ENCODE assay signal across 14 cellular contexts in the genomic region with DNA sequence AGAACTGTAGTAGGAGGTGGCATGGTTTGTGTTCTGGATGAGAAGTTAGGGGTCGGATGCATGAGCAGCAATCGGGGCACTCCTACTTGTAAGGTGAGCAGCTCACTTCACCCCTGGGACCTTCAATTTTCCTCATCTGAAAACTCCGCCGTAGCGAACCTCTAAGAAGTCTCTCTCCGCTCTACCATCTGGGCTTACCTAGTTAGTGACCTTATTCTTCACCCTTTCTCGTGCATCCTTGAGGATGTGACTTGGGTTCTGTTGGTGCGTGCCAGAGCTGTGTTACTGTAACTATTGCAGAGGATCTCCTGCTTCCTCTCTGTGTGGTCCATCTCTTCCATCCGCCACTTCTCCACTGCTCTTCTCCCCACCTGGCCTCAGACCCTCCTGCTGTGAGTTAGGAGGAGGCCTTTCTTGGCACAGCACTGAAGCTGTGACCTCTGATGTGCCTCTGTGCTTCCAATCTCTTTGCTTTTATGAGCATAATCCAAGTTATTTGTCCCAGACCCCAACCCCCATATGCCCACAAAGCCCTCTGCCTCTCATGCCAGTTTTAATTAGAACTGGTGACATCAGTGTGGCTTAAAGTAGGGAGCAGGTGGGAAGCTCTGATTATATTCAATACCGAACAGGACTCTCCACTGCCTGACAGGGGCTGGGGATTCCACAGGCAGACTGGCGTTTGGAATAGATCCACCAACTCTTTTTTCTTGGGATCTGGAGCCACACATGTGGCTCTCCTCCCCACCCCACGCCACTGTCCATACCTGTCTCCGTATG.
DNase-seq lines count a peak whose midpoint lies in the region; ATAC-seq lines count a peak whose summit lies in the region.
"Had no signal": no experiment of that assay in that cellular context is flagged by ENCODE, and none has a peak within 500 bp of the region (broad histone marks: within the 10 kb centered on the region; RNA-seq: fewer than 3 reads in every experiment).

No MANE protein-coding gene starts in this region.

- peaks cover 74% of the 10 kb centered on the region for H3K4me1 Mint-ChIP-seq in activated T-helper 17 cell treated with anti-CD3 and anti-CD28 coated beads, Interleukin-2, amount 50 U/mL, for 72 hours
- H3K4me1 Mint-ChIP-seq in naive thymus-derived CD8-positive, alpha-beta T cell = peaks cover 50 to 85% (median 70%) of the 10 kb centered on the region in 4 donors

- H3K36me3 Mint-ChIP-seq in activated T-helper 17 cell treated with anti-CD3 and anti-CD28 coated beads, Interleukin-2, amount 50 U/mL, for 72 hours (ENCODE audit: low read depth) = peaks cover 100% of the 10 kb centered on the region
- H3K36me3 Mint-ChIP-seq in naive thymus-derived CD8-positive, alpha-beta T cell = peaks cover 0 to 32% (median 8%) of the 10 kb centered on the region in 3 donors

- peak overlapping the region in 2 of 3 donors; percentile 23 to 24 for H3K4me3 ChIP-seq in skeletal muscle tissue (ENCODE audit: low read length in 3 of 3)
- H3K4me3 ChIP-seq in right cardiac atrium (ENCODE audit: low read length) = no peak overlapping the region

- H3K27ac ChIP-seq in skeletal muscle tissue (ENCODE audit: low read depth, low read length) (peak overlapping the region; percentile 50), right cardiac atrium (ENCODE audit: low read length) (no peak overlapping the region)

- H3K27me3 Mint-ChIP-seq in activated T-helper 17 cell treated with anti-CD3 and anti-CD28 coated beads, Interleukin-2, amount 50 U/mL, for 72 hours = no peaks in the 10 kb centered on the region
- H3K27me3 Mint-ChIP-seq in naive thymus-derived CD8-positive, alpha-beta T cell = no peaks in the 10 kb centered on the region

- H3K9me3 ChIP-seq in skeletal muscle tissue (ENCODE audit: control insufficient read depth in 3 of 3, low read length in 3 of 3) = no peaks in the 10 kb centered on the region
- H3K9me3 ChIP-seq in right cardiac atrium (ENCODE audit: control insufficient read depth, low read length) = no peaks in the 10 kb centered on the region

- POLR2A ChIA-PET in naive thymus-derived CD8-positive, alpha-beta T cell (lab: Charles Lee) = interaction anchor here (0.8 kb wide), 1 partner anchor 13 kb away, joined by 3 read pairs; no protein-coding TSS in a partner anchor

- no peaks in the 10 kb centered on the region for H3K36me3 ChIP-seq in skeletal muscle tissue (ENCODE audit: control insufficient read depth in 3 of 3, insufficient read depth in 3 of 3, low read length in 3 of 3)

- peak overlapping the region; percentile 68 for H3K4me3 Mint-ChIP-seq in activated T-helper 17 cell treated with anti-CD3 and anti-CD28 coated beads, Interleukin-2, amount 50 U/mL, for 72 hours
- peak overlapping the region in 2 of 10 donors; percentile 16 to 58 for H3K4me3 Mint-ChIP-seq in naive thymus-derived CD8-positive, alpha-beta T cell

- peak; percentile 47 for DNase-seq in activated CD8-positive, alpha-beta memory T cell treated with anti-CD3 and anti-CD28 coated beads for 24 hours
- no peak for DNase-seq in activated CD8-positive, alpha-beta memory T cell treated with anti-CD3 and anti-CD28 coated beads, Interleukin-2, amount 50 U/mL, for 48 hours
- DNase-seq in NCI-H146 (lab: John Stamatoyannopoulos, UW) (peak; percentile 44), right cardiac atrium (no peak)
- DNase-seq in naive thymus-derived CD8-positive, alpha-beta T cell = no peak
- DNase-seq: Calu3, GOT3, IMR-90, NCI-H1048, NCI-H526 treated with DMSO at 0.1 percent for 48 hours had no signal

- 95% methylated on average over 13 of the region's 13 CpGs for WGBS in right cardiac atrium

- peak overlapping the region; percentile 74 for H3K27ac Mint-ChIP-seq in activated T-helper 17 cell treated with anti-CD3 and anti-CD28 coated beads, Interleukin-2, amount 50 U/mL, for 72 hours
- peak overlapping the region in 5 of 10 donors; percentile 18 to 88 (median 68) for H3K27ac Mint-ChIP-seq in naive thymus-derived CD8-positive, alpha-beta T cell

- peaks cover 2% of the 10 kb centered on the region for H3K9me3 Mint-ChIP-seq in activated T-helper 17 cell treated with anti-CD3 and anti-CD28 coated beads, Interleukin-2, amount 50 U/mL, for 72 hours
- no peaks in the 10 kb centered on the region for H3K9me3 Mint-ChIP-seq in naive thymus-derived CD8-positive, alpha-beta T cell

- intact Hi-C loops in right cardiac atrium (cut with DNase I) = no loop called here

- H3K27me3 ChIP-seq in skeletal muscle tissue (ENCODE audit: control insufficient read depth in 3 of 3, insufficient read depth in 3 of 3, low read length in 3 of 3) = no peaks in the 10 kb centered on the region
- no peaks in the 10 kb centered on the region for H3K27me3 ChIP-seq in right cardiac atrium (ENCODE audit: control insufficient read depth, insufficient read depth)

- H3K9ac ChIP-seq in skeletal muscle tissue (ENCODE audit: low read depth in 1 of 3, low read length in 3 of 3) = peak overlapping the region in 1 of 3 donors; percentile 34

- ATAC-seq in activated T-helper 17 cell treated with anti-CD3 and anti-CD28 coated beads, Interleukin-2, amount 50 U/mL, for 72 hours (replicated peaks) = no peak
- ATAC-seq in right cardiac atrium (no peak), HG03097 (IDR thresholded peaks at IDR 0.05; ENCODE audit: low FRiP score, unreplicated experiment) (no peak)
- no peak for ATAC-seq in naive thymus-derived CD8-positive, alpha-beta T cell
- ATAC-seq: Right ventricle myocardium inferior had no signal

- peaks cover 49 to 72% (median 66%) of the 10 kb centered on the region in 3 donors for H3K4me1 ChIP-seq in skeletal muscle tissue (ENCODE audit: control insufficient read depth in 3 of 3, insufficient read depth in 3 of 3, low read length in 3 of 3)
- H3K4me1 ChIP-seq in right cardiac atrium (ENCODE audit: control insufficient read depth, insufficient read depth, low read length) = peaks cover 8% of the 10 kb centered on the region

Comparison
In these comparisons a context has a peak if more than half of its experiments do, and no peak if none do; other contexts are left out.
1. DNase-seq: peak in activated CD8-positive, alpha-beta memory T cell treated with anti-CD3 and anti-CD28 coated beads for 24 hours (single experiment) and NCI-H146 (single experiment); none in activated CD8-positive, alpha-beta memory T cell treated with anti-CD3 and anti-CD28 coated beads, Interleukin-2, amount 50 U/mL, for 48 hours (single experiment), right cardiac atrium (0 of 3) and naive thymus-derived CD8-positive, alpha-beta T cell (0 of 10).